In the genomic region with DNA sequence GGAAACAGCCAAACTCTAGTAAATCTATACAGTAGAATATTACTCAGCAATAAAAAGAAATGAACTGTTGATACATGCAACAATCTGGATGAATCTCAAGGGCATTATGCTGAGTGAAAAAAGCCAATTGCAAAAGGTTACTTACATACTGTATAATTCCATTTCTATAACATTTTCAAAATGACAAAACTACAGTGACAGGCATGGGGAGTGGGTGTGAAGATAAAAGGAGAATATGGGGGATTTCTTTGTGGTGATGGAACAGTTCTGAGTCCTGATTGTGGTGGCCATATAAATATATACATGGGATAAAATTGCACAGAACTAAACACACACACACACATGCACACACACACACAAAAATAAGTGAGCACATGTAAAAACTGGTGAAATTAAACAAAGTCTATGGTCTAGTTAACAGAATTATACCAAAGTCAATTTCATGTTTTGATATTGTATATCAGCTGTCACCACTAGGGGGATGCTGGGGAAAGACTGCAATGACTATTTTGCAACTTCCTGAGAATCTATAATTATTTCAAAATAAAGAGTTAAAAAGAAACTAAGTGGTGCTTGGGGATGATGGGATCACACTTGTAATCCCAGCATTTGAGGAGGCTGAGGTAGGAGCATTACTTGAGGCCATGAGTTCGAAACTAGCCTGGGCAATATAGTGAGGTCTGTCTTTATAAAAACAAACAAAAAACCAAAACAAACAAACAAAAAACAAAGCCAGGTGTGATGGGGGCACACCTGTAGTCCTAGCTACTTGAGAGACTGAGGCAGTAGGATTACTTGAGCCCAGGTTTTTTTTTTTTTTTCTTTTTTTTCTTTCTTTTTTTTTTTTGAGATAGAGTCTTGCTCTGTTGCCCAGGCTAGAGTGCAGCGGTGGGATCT, we compare ENCODE assay signal across 8 cellular contexts.
DNase-seq lines count a peak whose midpoint lies in the region; ATAC-seq lines count a peak whose summit lies in the region.

No MANE protein-coding gene starts in this region.

- ATAC-seq in GM18870 (IDR thresholded peaks at IDR 0.05; ENCODE audit: unreplicated experiment) (peak; percentile 50), GM21619 (IDR thresholded peaks at IDR 0.05; ENCODE audit: unreplicated experiment) (no peak)

- peak; percentile 45 for DNase-seq in AG20443 (ENCODE audit: low spot score)
- peak; percentile 41 for DNase-seq in RKO (ENCODE audit: low spot score)
- peak; percentile 16 for DNase-seq in germinal center (ENCODE audit: low spot score)
- no peak for DNase-seq in SHP77 (lab: John Stamatoyannopoulos, UW)
- no peak for DNase-seq in epidermal melanocyte (ENCODE audit: insufficient read length, low spot score)
- no peak for DNase-seq in NCI-H526 treated with DMSO at 0.1 percent for 48 hours (lab: John Stamatoyannopoulos, UW)

Comparison
In these comparisons a context has a peak if more than half of its experiments do, and no peak if none do; other contexts are left out.
1. DNase-seq: peak in AG20443 (single experiment), RKO (single experiment) and germinal center (single experiment); none in SHP77 (0 of 2), epidermal melanocyte (single experiment) and NCI-H526 treated with DMSO at 0.1 percent for 48 hours (single experiment).